In the genomic region with DNA sequence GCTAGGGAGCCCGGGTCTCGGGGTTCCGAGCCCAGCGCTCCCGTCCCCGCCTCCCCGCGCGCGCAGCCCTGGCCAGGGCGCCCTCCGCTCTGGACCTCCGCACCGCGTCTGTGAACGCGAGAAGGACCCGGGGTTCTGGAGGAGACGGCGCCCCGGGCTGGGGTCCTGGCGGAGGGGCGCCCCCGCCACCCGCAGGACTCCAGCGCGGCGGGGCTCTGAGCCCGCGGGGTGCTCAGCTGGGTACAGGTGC, we compare ENCODE assay signal across 7 cellular contexts. TPM values are rescaled to one million over a fixed set of nuclear protein-coding genes. Genes with fewer than 3 reads are reported as not detected.
DNase-seq lines count a peak whose midpoint lies in the region; ATAC-seq and TF ChIP-seq lines count a peak whose summit lies in the region.

No MANE protein-coding gene starts in this region.

- POLR2A ChIA-PET in MCF 10A (lab: Yijun Ruan, JAX): interaction anchor here (1.6 kb wide), 1 partner anchor 131 kb away, joined by 6 read pairs; a partner anchor contains a TSS

- BruUV-seq in MCF 10A (replicated peaks; lab: Mats Ljungman, UMichigan): no TSS peak

- no peaks in the 10 kb centered on the region for H3K4me1 Mint-ChIP-seq in MCF 10A (ENCODE audit: insufficient read depth, unreplicated experiment)

- no peaks in the 10 kb centered on the region for H3K36me3 Mint-ChIP-seq in MCF 10A (ENCODE audit: insufficient read depth, unreplicated experiment)

- H3K27me3 ChIP-seq in mononuclear cell (ENCODE audit: insufficient read depth, low read length): peaks cover 63% of the 10 kb centered on the region

- DNase-seq in MCF 10A (ENCODE audit: unreplicated experiment): no peak
- DNase-seq in HPDE6-E6E7 (ENCODE audit: extremely low spot score): no peak
- no peak for DNase-seq in AG08395 (ENCODE audit: low spot score)
- no peak for DNase-seq in OCI-M1 (lab: John Stamatoyannopoulos, UW)

- no peaks in the 10 kb centered on the region for H3K9me3 ChIP-seq in mononuclear cell (ENCODE audit: low read depth, low read length)

- no peak for TF ChIP-seq CTCF in MCF 10A (IDR thresholded peaks at IDR 0.05; ENCODE audit: unreplicated experiment)

- H3K4me3 ChIP-seq in mononuclear cell (ENCODE audit: low read length): peak overlapping the region; percentile 6

- H3K27me3 Mint-ChIP-seq in MCF 10A (ENCODE audit: insufficient read depth, unreplicated experiment): peaks cover 19% of the 10 kb centered on the region

- intact Hi-C loops in MCF 10A (cut with micrococcal nuclease): loop anchor here (1.0 kb wide), 1 partner anchor 96 kb away; no protein-coding TSS in a partner anchor

- peaks cover 19% of the 10 kb centered on the region for H3K4me1 ChIP-seq in mononuclear cell (ENCODE audit: insufficient read depth, low read length)

- peak; percentile 26 for ATAC-seq in GM19397 (IDR thresholded peaks at IDR 0.05; ENCODE audit: unreplicated experiment)
- peak; percentile 34 for ATAC-seq in HG03064 (IDR thresholded peaks at IDR 0.05; ENCODE audit: low read depth, unreplicated experiment)

- H3K4me3 Mint-ChIP-seq in MCF 10A (ENCODE audit: unreplicated experiment): peak overlapping the region; percentile 63

- no peaks in the 10 kb centered on the region for H3K9me3 Mint-ChIP-seq in MCF 10A (ENCODE audit: unreplicated experiment)

- CTCF ChIA-PET in MCF 10A (lab: Yijun Ruan, JAX): interaction anchor here (0.6 to 6.2 kb wide), 7 partner anchors 33 to 470 kb away, joined by 3 to 34 read pairs (median 4); no protein-coding TSS in a partner anchor

- no peak overlapping the region for H3K27ac Mint-ChIP-seq in MCF 10A (ENCODE audit: low read depth, unreplicated experiment)

RNA-seq across cellular contexts. Expression of a gene that starts 0.4 kb away (rescaled TPM):
- total RNA-seq in MCF 10A (2022): 0.26 TPM in 1 of 2 replicates, not detected in the other
- 0.84 TPM for total RNA-seq in mononuclear cell
